In genomic region chr9:33186457-33187168, GRCh38 we compare ENCODE assay signal across 13 cellular contexts. TPM values are rescaled to one million over a fixed set of nuclear protein-coding genes. Genes with fewer than 3 reads are reported as not detected.
A peak's percentile ranks its signal among the peaks of the same experiment; 100 is the strongest.
DNase-seq lines count a peak whose midpoint lies in the region; ATAC-seq and TF ChIP-seq lines count a peak whose summit lies in the region.
"Had no signal": no experiment of that assay in that cellular context is flagged by ENCODE, and none has a peak within 500 bp of the region (broad histone marks: within the 10 kb centered on the region; RNA-seq: fewer than 3 reads in every experiment).

No MANE protein-coding gene starts in this region.

- H3K27me3 ChIP-seq in ascending aorta (no peaks in the 10 kb centered on the region), sigmoid colon (no peaks in the 10 kb centered on the region)

- TF ChIP-seq CTCF in GM12865 (IDR thresholded peaks at IDR 0.05; ENCODE audit: insufficient read depth, low read depth, low read length, missing control alignments) (no peak), ascending aorta (IDR thresholded peaks at IDR 0.05) (no peak), sigmoid colon (IDR thresholded peaks at IDR 0.05) (no peak)

- H3K9me3 ChIP-seq in ascending aorta: no peaks in the 10 kb centered on the region
- H3K9me3 ChIP-seq in sigmoid colon: no peaks in the 10 kb centered on the region

- no peak for TF ChIP-seq POLR2A in sigmoid colon (IDR thresholded peaks at IDR 0.05)

- peak; percentile 44 for DNase-seq in GM12865 (ENCODE audit: low read depth)
- no peak for DNase-seq in ascending aorta (ENCODE audit: low spot score in 2 of 2)
- peak; percentile 48 for DNase-seq in left cardiac atrium
- DNase-seq in sigmoid colon: peak; percentile 77
- no peak for DNase-seq in NCI-H82 (lab: John Stamatoyannopoulos, UW)
- no peak for DNase-seq in stimulated activated CD4-positive, alpha-beta T cell treated with anti-CD3 and anti-CD28 coated beads, Interleukin-4, amount 100 ng/mL, for 24 hours
- no peak for DNase-seq in NCI-H2029 (lab: John Stamatoyannopoulos, UW)
- DNase-seq: activated CD4-positive, alpha-beta T cell treated with anti-CD3 and anti-CD28 coated beads, Interleukin-2, amount 50 U/mL, for 48 hours; kidney glomerular epithelial cell; NCI-H1105; T-helper 1 cell had no signal

- H3K27ac ChIP-seq in ascending aorta: peak overlapping the region; percentile 53 to 72
- H3K27ac ChIP-seq in sigmoid colon: peak overlapping the region; percentile 46 to 61 (median 53)

- 40 to 52% methylated on average over 3 of the region's 3 CpGs for WGBS in sigmoid colon, 2 donors

- peaks cover 8 to 58% of the 10 kb centered on the region in 2 donors for H3K4me1 ChIP-seq in ascending aorta
- peaks cover 0 to 50% (median 34%) of the 10 kb centered on the region in 4 donors for H3K4me1 ChIP-seq in sigmoid colon

- no peak for TF ChIP-seq EP300 in sigmoid colon (IDR thresholded peaks at IDR 0.05)

- H3K36me3 ChIP-seq in ascending aorta: no peaks in the 10 kb centered on the region
- H3K36me3 ChIP-seq in sigmoid colon: no peaks in the 10 kb centered on the region

- intact Hi-C loops in ascending aorta (cut with DNase I): no loop called here
- intact Hi-C loops in left cardiac atrium (cut with DNase I): no loop called here
- intact Hi-C loops in sigmoid colon (cut with DNase I): no loop called here

- H3K4me3 ChIP-seq in GM12865 (ENCODE audit: low read depth, low read length) (no peak overlapping the region), ascending aorta (no peak overlapping the region), sigmoid colon (no peak overlapping the region)

- ATAC-seq in left cardiac atrium (peak; percentile 39 to 66), HG03378 (IDR thresholded peaks at IDR 0.05; ENCODE audit: unreplicated experiment) (no peak)

RNA-seq across cellular contexts. Expression of gene B4GALT1, which starts 19.5 kb away (rescaled TPM):
- 100 TPM for total RNA-seq in ascending aorta
- total RNA-seq in left cardiac atrium: 100 to 1,000 TPM in 1 of 2 donors, 10 to 100 TPM in 1; 49.5 to 107 TPM
- total RNA-seq in sigmoid colon: 10 to 100 TPM; 20.3 to 28.0 (median 25.0) TPM
- 100 to 1,000 TPM in 1 of 3 donors, 10 to 100 TPM in 2; 24.0 to 107 (median 61.5) TPM for polyA plus RNA-seq in sigmoid colon

RNA-seq across cellular contexts. Expression of gene SPINK4, which starts 53.4 kb away (rescaled TPM):
- total RNA-seq in ascending aorta: not detected
- not detected for total RNA-seq in left cardiac atrium
- total RNA-seq in sigmoid colon: not detected
- 1,000 to 10,000 TPM in 1 of 3 donors, 100 to 1,000 TPM in 1, 10 to 100 TPM in 1; 26.4 to 1,105 (median 121) TPM for polyA plus RNA-seq in sigmoid colon
- total RNA-seq: posterior vena cava had no signal

Comparison
In these comparisons a context has a peak if more than half of its experiments do, and no peak if none do; other contexts are left out.
1. DNase-seq: peak in GM12865 (single experiment), left cardiac atrium (single experiment) and sigmoid colon (single experiment); none in ascending aorta (0 of 2), NCI-H82 (single experiment), stimulated activated CD4-positive, alpha-beta T cell treated with anti-CD3 and anti-CD28 coated beads, Interleukin-4, amount 100 ng/mL, for 24 hours (single experiment) and NCI-H2029 (single experiment).